20 cellular contexts compared by ENCODE assay signal in genomic region chr2:29235411-29235810, GRCh38.
DNase-seq lines count a peak whose midpoint lies in the region; ATAC-seq, FAIRE-seq and TF ChIP-seq lines count a peak whose summit lies in the region.
"Had no signal": no experiment of that assay in that cellular context is flagged by ENCODE, and none has a peak within 500 bp of the region (broad histone marks: within the 10 kb centered on the region; RNA-seq: fewer than 3 reads in every experiment).

No MANE protein-coding gene starts in this region.

- no peak overlapping the region for H2AK5ac ChIP-seq in trophoblast cell (ENCODE audit: low read length)

- DNase-seq in activated naive CD4-positive, alpha-beta T cell treated with anti-CD3 and anti-CD28 coated beads, Interleukin-2, amount 10 ng/mL, durations not matched to agents 7 days and 5 days, result peak; percentile 5
- no peak for DNase-seq in activated naive CD4-positive, alpha-beta T cell treated with anti-CD3 and anti-CD28 coated beads for 36 hours
- DNase-seq in trophoblast cell, result peak; percentile 37 to 68
- DNase-seq in spleen, result peak; percentile 32
- DNase-seq in activated T-cell treated with anti-CD3 and anti-CD28 coated beads, Interleukin-2, amount 50 U/mL, for 24 hours, result no peak
- no peak for DNase-seq in H54 (ENCODE audit: insufficient read length, low spot score)
- DNase-seq: 8988T; CD8-positive, alpha-beta memory T cell; COR-L47; DMS 273 treated with DMSO at 0.1 percent for 48 hours; DMS53; DND-41; EL had no signal

- no peak for FAIRE-seq in H54 (lab: Jason Lieb, UNC)
- FAIRE-seq: G401.6, GM12891, GM19239, H1 had no signal

- no peak overlapping the region for H2AFZ ChIP-seq in trophoblast cell (ENCODE audit: insufficient read depth, low read length, poor library complexity)

- no peak overlapping the region for H2BK5ac ChIP-seq in trophoblast cell (ENCODE audit: low read depth, low read length, poor library complexity)

- H3K4me1 ChIP-seq in trophoblast cell (ENCODE audit: control insufficient read depth in 1 of 2, insufficient read depth in 2 of 2, low read length in 2 of 2), result peaks cover 3 to 12% of the 10 kb centered on the region in 2 experiments
- no peaks in the 10 kb centered on the region for H3K4me1 ChIP-seq in spleen
- H3K4me1 ChIP-seq: BLaER1, HAP-1 had no signal

- H3K9me3 ChIP-seq in trophoblast cell (ENCODE audit: insufficient read depth, low read depth, low read length) (no peaks in the 10 kb centered on the region), spleen (no peaks in the 10 kb centered on the region)
- H3K9me3 ChIP-seq: BLaER1, HAP-1 had no signal

- H3K4me3 ChIP-seq in trophoblast cell (ENCODE audit: low read depth, low read length) (no peak overlapping the region), spleen (no peak overlapping the region)
- H3K4me3 ChIP-seq: BLaER1, HAP-1 had no signal

- no peak overlapping the region for H2BK12ac ChIP-seq in trophoblast cell (ENCODE audit: low read length)

- no peak overlapping the region for H3K14ac ChIP-seq in trophoblast cell (ENCODE audit: low read length)

- intact Hi-C loops in activated naive CD4-positive, alpha-beta T cell treated with anti-CD3 and anti-CD28 coated beads for 36 hours (cut with micrococcal nuclease), result no loop called here
- intact Hi-C loops in spleen (cut with DNase I; ENCODE audit: low total_unique reads), result no loop called here

- H3K27me3 ChIP-seq in trophoblast cell (ENCODE audit: insufficient read depth, low read length) (no peaks in the 10 kb centered on the region), spleen (replicated peaks in 1 of 7) (peaks cover 0 to 39% (median 4%) of the 10 kb centered on the region in 7 donors)
- H3K27me3 ChIP-seq: BLaER1 had no signal

- H3K4me3 Mint-ChIP-seq in activated naive CD4-positive, alpha-beta T cell treated with anti-CD3 and anti-CD28 coated beads, Interleukin-2, amount 10 ng/mL, durations not matched to agents 7 days and 5 days, result no peak overlapping the region
- H3K4me3 Mint-ChIP-seq in activated naive CD4-positive, alpha-beta T cell treated with anti-CD3 and anti-CD28 coated beads for 36 hours, result no peak overlapping the region
- H3K4me3 Mint-ChIP-seq in activated T-cell treated with anti-CD3 and anti-CD28 coated beads, Interleukin-2, amount 50 U/mL, for 24 hours, result no peak overlapping the region
- H3K4me3 Mint-ChIP-seq: CD8-positive, alpha-beta memory T cell had no signal

- no peak overlapping the region for H4K8ac ChIP-seq in trophoblast cell (ENCODE audit: low read depth, low read length)

- no peak overlapping the region for H3K18ac ChIP-seq in trophoblast cell (ENCODE audit: low read length)

- H3K79me1 ChIP-seq in trophoblast cell (ENCODE audit: low read length), result no peaks in the 10 kb centered on the region

- no peak overlapping the region for H3K23ac ChIP-seq in trophoblast cell (ENCODE audit: low read length)

- no peaks in the 10 kb centered on the region for H3K9me3 Mint-ChIP-seq in activated naive CD4-positive, alpha-beta T cell treated with anti-CD3 and anti-CD28 coated beads, Interleukin-2, amount 10 ng/mL, durations not matched to agents 7 days and 5 days
- H3K9me3 Mint-ChIP-seq in activated naive CD4-positive, alpha-beta T cell treated with anti-CD3 and anti-CD28 coated beads for 36 hours, result no peaks in the 10 kb centered on the region
- no peaks in the 10 kb centered on the region for H3K9me3 Mint-ChIP-seq in activated T-cell treated with anti-CD3 and anti-CD28 coated beads, Interleukin-2, amount 50 U/mL, for 24 hours
- H3K9me3 Mint-ChIP-seq: CD8-positive, alpha-beta memory T cell had no signal

- TF ChIP-seq CTCF in spleen (IDR thresholded peaks at IDR 0.05 in 8 of 11, conservative IDR thresholded peaks at IDR 0.05 in 3 of 11), result no peak

- H3K27ac Mint-ChIP-seq in activated naive CD4-positive, alpha-beta T cell treated with anti-CD3 and anti-CD28 coated beads, Interleukin-2, amount 10 ng/mL, durations not matched to agents 7 days and 5 days, result no peak overlapping the region
- H3K27ac Mint-ChIP-seq in activated naive CD4-positive, alpha-beta T cell treated with anti-CD3 and anti-CD28 coated beads for 36 hours, result no peak overlapping the region
- no peak overlapping the region for H3K27ac Mint-ChIP-seq in activated T-cell treated with anti-CD3 and anti-CD28 coated beads, Interleukin-2, amount 50 U/mL, for 24 hours

- no peak overlapping the region for H3K9ac ChIP-seq in trophoblast cell (ENCODE audit: low read length)
- H3K9ac ChIP-seq: BLaER1 had no signal

- H3K27me3 Mint-ChIP-seq in activated naive CD4-positive, alpha-beta T cell treated with anti-CD3 and anti-CD28 coated beads, Interleukin-2, amount 10 ng/mL, durations not matched to agents 7 days and 5 days, result peaks cover 16% of the 10 kb centered on the region
- H3K27me3 Mint-ChIP-seq in activated naive CD4-positive, alpha-beta T cell treated with anti-CD3 and anti-CD28 coated beads for 36 hours (ENCODE audit: low read depth), result peaks cover 5% of the 10 kb centered on the region
- H3K27me3 Mint-ChIP-seq in activated T-cell treated with anti-CD3 and anti-CD28 coated beads, Interleukin-2, amount 50 U/mL, for 24 hours, result peaks cover 19% of the 10 kb centered on the region

- H2BK120ac ChIP-seq in trophoblast cell (ENCODE audit: insufficient read depth, low read length, poor library complexity), result no peak overlapping the region

- CTCF ChIA-PET in activated naive CD4-positive, alpha-beta T cell treated with anti-CD3 and anti-CD28 coated beads, Interleukin-2, amount 10 ng/mL, durations not matched to agents 7 days and 5 days (lab: Charles Lee), result interaction anchor here (0.8 kb wide), 1 partner anchor 72 kb away, joined by 4 read pairs; no protein-coding TSS in a partner anchor
- CTCF ChIA-PET in activated naive CD4-positive, alpha-beta T cell treated with anti-CD3 and anti-CD28 coated beads for 36 hours (lab: Charles Lee), result interaction anchor here (0.7 kb wide), 1 partner anchor 1375 kb away, joined by 3 read pairs; no protein-coding TSS in a partner anchor

- TF ChIP-seq POLR2A in spleen (IDR thresholded peaks at IDR 0.05), result no peak
- no peak for TF ChIP-seq POLR2A in H54 (IDR thresholded peaks at IDR 0.05; ENCODE audit: low read depth, low read length)

- H4K12ac ChIP-seq in trophoblast cell (ENCODE audit: low read depth, low read length), result no peak overlapping the region

- H3K79me2 ChIP-seq in trophoblast cell (ENCODE audit: control insufficient read depth, insufficient read depth, low read length, poor library complexity), result no peaks in the 10 kb centered on the region

- ATAC-seq in HG02571 (IDR thresholded peaks at IDR 0.05; ENCODE audit: unreplicated experiment), result no peak

- H3K4me2 ChIP-seq in trophoblast cell (ENCODE audit: low read length), result no peak overlapping the region
- H3K4me2 ChIP-seq: BLaER1 had no signal

- no peak overlapping the region for H3K4ac ChIP-seq in trophoblast cell (ENCODE audit: low read depth, low read length)

- H3K36me3 Mint-ChIP-seq in activated naive CD4-positive, alpha-beta T cell treated with anti-CD3 and anti-CD28 coated beads, Interleukin-2, amount 10 ng/mL, durations not matched to agents 7 days and 5 days, result no peaks in the 10 kb centered on the region
- H3K36me3 Mint-ChIP-seq in activated naive CD4-positive, alpha-beta T cell treated with anti-CD3 and anti-CD28 coated beads for 36 hours (ENCODE audit: low read depth), result no peaks in the 10 kb centered on the region
- no peaks in the 10 kb centered on the region for H3K36me3 Mint-ChIP-seq in activated T-cell treated with anti-CD3 and anti-CD28 coated beads, Interleukin-2, amount 50 U/mL, for 24 hours (ENCODE audit: low read depth)

- H3K4me1 Mint-ChIP-seq in activated naive CD4-positive, alpha-beta T cell treated with anti-CD3 and anti-CD28 coated beads, Interleukin-2, amount 10 ng/mL, durations not matched to agents 7 days and 5 days, result no peaks in the 10 kb centered on the region
- H3K4me1 Mint-ChIP-seq in activated naive CD4-positive, alpha-beta T cell treated with anti-CD3 and anti-CD28 coated beads for 36 hours (ENCODE audit: low read depth), result no peaks in the 10 kb centered on the region
- H3K4me1 Mint-ChIP-seq in activated T-cell treated with anti-CD3 and anti-CD28 coated beads, Interleukin-2, amount 50 U/mL, for 24 hours (ENCODE audit: low read depth), result no peaks in the 10 kb centered on the region
- H3K4me1 Mint-ChIP-seq: CD8-positive, alpha-beta memory T cell had no signal

- H3K27ac ChIP-seq in trophoblast cell (ENCODE audit: low read depth, low read length) (no peak overlapping the region), spleen (no peak overlapping the region)
- H3K27ac ChIP-seq: BLaER1 had no signal

- 100% methylated on average over 1 of the region's 3 CpGs for WGBS in trophoblast cell (ENCODE audit: extremely low coverage, insufficient coverage, insufficient read length)
- WGBS in spleen, 5 donors, result 64 to 80% (median 77%) methylated on average over 3 of the region's 3 CpGs

- H3K36me3 ChIP-seq in trophoblast cell (ENCODE audit: control insufficient read depth in 1 of 2, insufficient read depth in 2 of 2, low read length in 2 of 2) (no peaks in the 10 kb centered on the region), spleen (no peaks in the 10 kb centered on the region)
- H3K36me3 ChIP-seq: BLaER1, HAP-1 had no signal

- H4K91ac ChIP-seq in trophoblast cell (ENCODE audit: low read depth, low read length), result no peak overlapping the region

Comparison
In these comparisons a context has a peak if more than half of its experiments do, and no peak if none do; other contexts are left out.
1. DNase-seq: peak in activated naive CD4-positive, alpha-beta T cell treated with anti-CD3 and anti-CD28 coated beads, Interleukin-2, amount 10 ng/mL, durations not matched to agents 7 days and 5 days (single experiment), trophoblast cell (2 of 2) and spleen (single experiment); none in activated naive CD4-positive, alpha-beta T cell treated with anti-CD3 and anti-CD28 coated beads for 36 hours (single experiment), activated T-cell treated with anti-CD3 and anti-CD28 coated beads, Interleukin-2, amount 50 U/mL, for 24 hours (single experiment) and H54 (single experiment).